Comparison of ENCODE assay signal across 2 cellular contexts in genomic region chr3:190010486-190010885, GRCh38.
A peak's percentile ranks its signal among the peaks of the same experiment; 100 is the strongest.
TF ChIP-seq lines count a peak whose summit lies in the region.

No MANE protein-coding gene starts in this region.

TF ChIP-seq in A549, 52 proteins besides CTCF, POLR2A, EP300 and RAD21:
- TF ChIP-seq HOXA7 (CRISPR knock-in tag; IDR thresholded peaks at IDR 0.05) (no peak), CBX8 (IDR thresholded peaks at IDR 0.05) (no peak), EHMT2 (IDR thresholded peaks at IDR 0.05; ENCODE audit: low read depth) (no peak), TP53 (CRISPR knock-in tag; IDR thresholded peaks at IDR 0.05) (no peak), SMC3 (IDR thresholded peaks at IDR 0.05) (no peak), HOXB5 (CRISPR knock-in tag; IDR thresholded peaks at IDR 0.05) (no peak), RNF2 (IDR thresholded peaks at IDR 0.05; ENCODE audit: borderline replicate concordance, low read depth) (no peak), RARB (CRISPR knock-in tag; IDR thresholded peaks at IDR 0.05) (no peak), RFX5 (IDR thresholded peaks at IDR 0.05) (no peak)

TF ChIP-seq in WTC11, 78 proteins besides CTCF, POLR2A, EP300 and RAD21:
- no peak for TF ChIP-seq IRF2 (CRISPR knock-in tag; IDR thresholded peaks at IDR 0.05; ENCODE audit: borderline replicate concordance, low read depth)
- TF ChIP-seq JAZF1 (CRISPR knock-in tag; IDR thresholded peaks at IDR 0.05), result no peak
- no peak for TF ChIP-seq ZNF138 (CRISPR knock-in tag; conservative IDR thresholded peaks at IDR 0.05)
- TF ChIP-seq ATF6 (CRISPR knock-in tag; IDR thresholded peaks at IDR 0.05), result no peak
- no peak for TF ChIP-seq TEAD4 (CRISPR knock-in tag; IDR thresholded peaks at IDR 0.05)
- peak; percentile 73 for TF ChIP-seq ZNF317 (CRISPR knock-in tag; IDR thresholded peaks at IDR 0.05; ENCODE audit: borderline replicate concordance, low read depth)
- TF ChIP-seq MAX (CRISPR knock-in tag; IDR thresholded peaks at IDR 0.05), result no peak
